ENCODE assay signal across 2 cellular contexts in genomic region chr14:75660238-75660629, GRCh38.
TF ChIP-seq lines count a peak whose summit lies in the region.

No MANE protein-coding gene starts in this region.

TF ChIP-seq in H1, 55 proteins besides CTCF, POLR2A, EP300 and RAD21:
- TF ChIP-seq FOSL1 (IDR thresholded peaks at IDR 0.05; ENCODE audit: insufficient read depth, low read depth, low read length) (no peak), KDM1A (IDR thresholded peaks at IDR 0.05; ENCODE audit: borderline replicate concordance, low read length) (peak; percentile 58; the same call in 1 of the 2 replicates), HDAC2 (IDR thresholded peaks at IDR 0.05; ENCODE audit: borderline replicate concordance in 1 of 2, low read depth in 2 of 2, low read length in 2 of 2) (peak in 1 of 2 experiments; percentile 72; a peak in 1 of 4 replicates)

TF ChIP-seq in neural cell, 6 proteins besides CTCF, POLR2A, EP300 and RAD21:
- TF ChIP-seq SMC3 (conservative IDR thresholded peaks at IDR 0.05; ENCODE audit: poor library complexity) (no peak), EZH2 (IDR thresholded peaks at IDR 0.05; ENCODE audit: borderline replicate concordance, insufficient read depth, low read length, poor library complexity, severe bottlenecking) (no peak), TAF1 (IDR thresholded peaks at IDR 0.05; ENCODE audit: low read depth) (no peak), POLR2AphosphoS5 (IDR thresholded peaks at IDR 0.05) (no peak), MXI1 (conservative IDR thresholded peaks at IDR 0.05; ENCODE audit: poor library complexity, severe bottlenecking) (no peak)
- TF ChIP-seq, protein P1, sequence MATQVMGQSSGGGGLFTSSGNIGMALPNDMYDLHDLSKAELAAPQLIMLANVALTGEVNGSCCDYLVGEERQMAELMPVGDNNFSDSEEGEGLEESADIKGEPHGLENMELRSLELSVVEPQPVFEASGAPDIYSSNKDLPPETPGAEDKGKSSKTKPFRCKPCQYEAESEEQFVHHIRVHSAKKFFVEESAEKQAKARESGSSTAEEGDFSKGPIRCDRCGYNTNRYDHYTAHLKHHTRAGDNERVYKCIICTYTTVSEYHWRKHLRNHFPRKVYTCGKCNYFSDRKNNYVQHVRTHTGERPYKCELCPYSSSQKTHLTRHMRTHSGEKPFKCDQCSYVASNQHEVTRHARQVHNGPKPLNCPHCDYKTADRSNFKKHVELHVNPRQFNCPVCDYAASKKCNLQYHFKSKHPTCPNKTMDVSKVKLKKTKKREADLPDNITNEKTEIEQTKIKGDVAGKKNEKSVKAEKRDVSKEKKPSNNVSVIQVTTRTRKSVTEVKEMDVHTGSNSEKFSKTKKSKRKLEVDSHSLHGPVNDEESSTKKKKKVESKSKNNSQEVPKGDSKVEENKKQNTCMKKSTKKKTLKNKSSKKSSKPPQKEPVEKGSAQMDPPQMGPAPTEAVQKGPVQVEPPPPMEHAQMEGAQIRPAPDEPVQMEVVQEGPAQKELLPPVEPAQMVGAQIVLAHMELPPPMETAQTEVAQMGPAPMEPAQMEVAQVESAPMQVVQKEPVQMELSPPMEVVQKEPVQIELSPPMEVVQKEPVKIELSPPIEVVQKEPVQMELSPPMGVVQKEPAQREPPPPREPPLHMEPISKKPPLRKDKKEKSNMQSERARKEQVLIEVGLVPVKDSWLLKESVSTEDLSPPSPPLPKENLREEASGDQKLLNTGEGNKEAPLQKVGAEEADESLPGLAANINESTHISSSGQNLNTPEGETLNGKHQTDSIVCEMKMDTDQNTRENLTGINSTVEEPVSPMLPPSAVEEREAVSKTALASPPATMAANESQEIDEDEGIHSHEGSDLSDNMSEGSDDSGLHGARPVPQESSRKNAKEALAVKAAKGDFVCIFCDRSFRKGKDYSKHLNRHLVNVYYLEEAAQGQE (IDR thresholded peaks at IDR 0.05; ENCODE audit: borderline replicate concordance) = no peak
TF ChIP-seq in neural cell: peak in this region for 0.
